ENCODE assay signal across 8 cellular contexts in the genomic region with DNA sequence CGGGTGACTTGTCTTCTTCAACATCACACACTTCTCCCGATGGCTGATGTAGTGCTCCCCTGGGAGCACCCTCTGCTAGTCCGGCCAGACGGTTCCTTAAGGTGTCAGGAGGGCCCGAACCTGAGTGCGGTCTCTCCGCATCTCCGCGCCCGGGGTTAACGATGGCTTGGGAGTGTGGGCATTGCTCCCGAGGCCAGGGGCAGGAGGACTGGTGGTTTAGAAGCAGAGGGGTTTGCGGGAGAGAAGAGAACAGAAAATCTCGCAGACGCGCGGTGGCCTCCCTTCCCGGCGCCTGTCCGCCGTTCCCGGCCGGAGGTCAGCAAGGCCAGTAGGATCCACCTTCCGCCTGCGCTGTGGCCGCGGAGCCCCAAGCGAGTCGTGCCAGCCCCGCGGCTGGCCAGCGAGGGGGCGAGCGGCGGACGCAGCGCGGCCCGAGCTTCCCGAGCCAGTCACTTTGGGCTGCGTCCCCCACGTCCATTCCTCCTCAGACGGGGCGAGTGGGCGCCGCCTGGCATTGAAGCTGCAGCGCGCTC. TPM values are rescaled to one million over a fixed set of nuclear protein-coding genes. Genes with fewer than 3 reads are reported as not detected.
A peak's percentile ranks its signal among the peaks of the same experiment; 100 is the strongest.
DNase-seq lines count a peak whose midpoint lies in the region; ATAC-seq and TF ChIP-seq lines count a peak whose summit lies in the region.

No MANE protein-coding gene starts in this region.

- no peaks in the 10 kb centered on the region for H3K36me3 ChIP-seq in hepatocyte (replicated peaks; ENCODE audit: insufficient read depth, low read depth)
- H3K36me3 ChIP-seq in skeletal muscle tissue (ENCODE audit: control insufficient read depth in 3 of 3, insufficient read depth in 3 of 3, low read length in 3 of 3) = no peaks in the 10 kb centered on the region

- peak overlapping the region; percentile 79 for H3K4me3 Mint-ChIP-seq in activated naive CD8-positive, alpha-beta T cell treated with anti-CD3 and anti-CD28 coated beads, Interleukin-2, amount 10 ng/mL, durations not matched to agents 7 days and 5 days

- TF ChIP-seq CTCF in hepatocyte (IDR thresholded peaks at IDR 0.05; ENCODE audit: poor library complexity) = no peak

- peak overlapping the region; percentile 93 for H3K4me2 ChIP-seq in hepatocyte

- peaks cover 28% of the 10 kb centered on the region for H3K4me1 Mint-ChIP-seq in activated naive CD8-positive, alpha-beta T cell treated with anti-CD3 and anti-CD28 coated beads, Interleukin-2, amount 10 ng/mL, durations not matched to agents 7 days and 5 days

- no peaks in the 10 kb centered on the region for H3K9me2 ChIP-seq in hepatocyte (replicated peaks; ENCODE audit: insufficient read depth)

- no peak for ATAC-seq in activated naive CD8-positive, alpha-beta T cell treated with anti-CD3 and anti-CD28 coated beads, Interleukin-2, amount 10 ng/mL, durations not matched to agents 7 days and 5 days (ENCODE audit: low read depth)
- ATAC-seq in GM18519 (IDR thresholded peaks at IDR 0.05; ENCODE audit: low FRiP score, unreplicated experiment) (no peak), HG03108 (IDR thresholded peaks at IDR 0.05; ENCODE audit: unreplicated experiment) (no peak)

- POLR2A ChIA-PET in activated naive CD8-positive, alpha-beta T cell treated with anti-CD3 and anti-CD28 coated beads, Interleukin-2, amount 10 ng/mL, durations not matched to agents 7 days and 5 days (lab: Charles Lee) = interaction anchor here (0.9 kb wide), 1 partner anchor 25 kb away, joined by 3 read pairs; no protein-coding TSS in a partner anchor

- H3K4me1 ChIP-seq in hepatocyte (ENCODE audit: insufficient read depth) = peaks cover 9% of the 10 kb centered on the region
- H3K4me1 ChIP-seq in skeletal muscle tissue (ENCODE audit: control insufficient read depth in 3 of 3, insufficient read depth in 3 of 3, low read length in 3 of 3) = peaks cover 3 to 16% (median 12%) of the 10 kb centered on the region in 3 donors

- DNase-seq in DMS53 (lab: John Stamatoyannopoulos, UW) (peak; percentile 18), DMS53 treated with DMSO at 0.1 percent for 48 hours (lab: John Stamatoyannopoulos, UW; ENCODE audit: unreplicated experiment) (no peak), hepatocyte (ENCODE audit: low spot score) (peak; percentile 34)
- DNase-seq in activated naive CD8-positive, alpha-beta T cell treated with anti-CD3 and anti-CD28 coated beads, Interleukin-2, amount 10 ng/mL, durations not matched to agents 7 days and 5 days = peak; percentile 39
- no peak for DNase-seq in stimulated activated CD4-positive, alpha-beta T cell treated with anti-CD3 and anti-CD28 coated beads, Interleukin-12 subunit alpha, Interleukin-12 subunit beta, amount 100 ng/mL, for 4 hours

- H3K36me3 Mint-ChIP-seq in activated naive CD8-positive, alpha-beta T cell treated with anti-CD3 and anti-CD28 coated beads, Interleukin-2, amount 10 ng/mL, durations not matched to agents 7 days and 5 days = no peaks in the 10 kb centered on the region

- peak overlapping the region; percentile 85 for H3K4me3 ChIP-seq in hepatocyte
- peak overlapping the region; percentile 75 to 78 (median 77) for H3K4me3 ChIP-seq in skeletal muscle tissue (ENCODE audit: low read length in 3 of 3)

- no peaks in the 10 kb centered on the region for H4K20me1 ChIP-seq in hepatocyte (ENCODE audit: insufficient read depth, poor library complexity, severe bottlenecking)

- no peak overlapping the region for H3K27ac Mint-ChIP-seq in activated naive CD8-positive, alpha-beta T cell treated with anti-CD3 and anti-CD28 coated beads, Interleukin-2, amount 10 ng/mL, durations not matched to agents 7 days and 5 days

- H3K79me2 ChIP-seq in hepatocyte = peaks cover 3% of the 10 kb centered on the region

- H3K9ac ChIP-seq in skeletal muscle tissue (ENCODE audit: low read depth in 1 of 3, low read length in 3 of 3) = peak overlapping the region; percentile 14 to 68 (median 63)

- H3K27me3 ChIP-seq in hepatocyte (peaks cover 27% of the 10 kb centered on the region), skeletal muscle tissue (ENCODE audit: control insufficient read depth in 3 of 3, insufficient read depth in 3 of 3, low read length in 3 of 3) (peaks cover 25 to 40% (median 31%) of the 10 kb centered on the region in 3 donors)

- 2% methylated on average over 48 of the region's 48 CpGs for WGBS in hepatocyte (ENCODE audit: low lambda C conversion rate, missing lambda C conversion rate)

- H2AFZ ChIP-seq in hepatocyte = peak overlapping the region; percentile 80

- H3K9me3 ChIP-seq in hepatocyte (ENCODE audit: low read depth) = no peaks in the 10 kb centered on the region
- no peaks in the 10 kb centered on the region for H3K9me3 ChIP-seq in skeletal muscle tissue (ENCODE audit: control insufficient read depth in 3 of 3, low read length in 3 of 3)

- peaks cover 83% of the 10 kb centered on the region for H3K27me3 Mint-ChIP-seq in activated naive CD8-positive, alpha-beta T cell treated with anti-CD3 and anti-CD28 coated beads, Interleukin-2, amount 10 ng/mL, durations not matched to agents 7 days and 5 days

- no peaks in the 10 kb centered on the region for H3K9me3 Mint-ChIP-seq in activated naive CD8-positive, alpha-beta T cell treated with anti-CD3 and anti-CD28 coated beads, Interleukin-2, amount 10 ng/mL, durations not matched to agents 7 days and 5 days

- H3K27ac ChIP-seq in hepatocyte (peak overlapping the region; percentile 94), skeletal muscle tissue (ENCODE audit: low read depth, low read length) (no peak overlapping the region)

RNA-seq across cellular contexts. Expression of gene CDO1, which starts 0.7 kb away (rescaled TPM):
- total RNA-seq in activated naive CD8-positive, alpha-beta T cell treated with anti-CD3 and anti-CD28 coated beads, Interleukin-2, amount 10 ng/mL, durations not matched to agents 7 days and 5 days = under 1 TPM; 0.36 to 0.54 TPM
- total RNA-seq in hepatocyte (29.5 and 29.8 TPM in 2 replicates), skeletal muscle tissue (24.0 TPM)
- polyA plus RNA-seq in hepatocyte = 8.4 and 17.5 TPM in 2 replicates

RNA-seq across cellular contexts. Expression of gene ATG12, which starts 25.6 kb away (rescaled TPM):
- 10 to 100 TPM; 46.5 to 48.9 TPM for total RNA-seq in activated naive CD8-positive, alpha-beta T cell treated with anti-CD3 and anti-CD28 coated beads, Interleukin-2, amount 10 ng/mL, durations not matched to agents 7 days and 5 days
- 48.3 and 85.7 TPM in 2 replicates for total RNA-seq in hepatocyte
- polyA plus RNA-seq in hepatocyte = 65.3 and 66.0 TPM in 2 replicates
- total RNA-seq in skeletal muscle tissue = 26.1 TPM

RNA-seq across cellular contexts. Expression of gene AP3S1, which starts 26.0 kb away (rescaled TPM):
- total RNA-seq in activated naive CD8-positive, alpha-beta T cell treated with anti-CD3 and anti-CD28 coated beads, Interleukin-2, amount 10 ng/mL, durations not matched to agents 7 days and 5 days = 10 to 100 TPM; 82.6 to 83.3 TPM
- total RNA-seq in hepatocyte (122 and 362 TPM in 2 replicates), skeletal muscle tissue (92.4 TPM)
- 130 and 148 TPM in 2 replicates for polyA plus RNA-seq in hepatocyte

Comparison
In these comparisons a context has a peak if more than half of its experiments do, and no peak if none do; other contexts are left out.
1. DNase-seq: peak in DMS53 (single experiment), activated naive CD8-positive, alpha-beta T cell treated with anti-CD3 and anti-CD28 coated beads, Interleukin-2, amount 10 ng/mL, durations not matched to agents 7 days and 5 days (single experiment) and hepatocyte (single experiment); none in DMS53 treated with DMSO at 0.1 percent for 48 hours (single experiment) and stimulated activated CD4-positive, alpha-beta T cell treated with anti-CD3 and anti-CD28 coated beads, Interleukin-12 subunit alpha, Interleukin-12 subunit beta, amount 100 ng/mL, for 4 hours (single experiment).
2. RNA of gene CDO1, which starts 0.7 kb away (total RNA-seq): 29.5 to 29.8 TPM in hepatocyte and 24.0 TPM in skeletal muscle tissue (single experiment); 0.36 to 0.54 TPM in activated naive CD8-positive, alpha-beta T cell treated with anti-CD3 and anti-CD28 coated beads, Interleukin-2, amount 10 ng/mL, durations not matched to agents 7 days and 5 days; every median in the first group is over 10 times any median in the second.